22 cellular contexts compared by ENCODE assay signal in the genomic region with DNA sequence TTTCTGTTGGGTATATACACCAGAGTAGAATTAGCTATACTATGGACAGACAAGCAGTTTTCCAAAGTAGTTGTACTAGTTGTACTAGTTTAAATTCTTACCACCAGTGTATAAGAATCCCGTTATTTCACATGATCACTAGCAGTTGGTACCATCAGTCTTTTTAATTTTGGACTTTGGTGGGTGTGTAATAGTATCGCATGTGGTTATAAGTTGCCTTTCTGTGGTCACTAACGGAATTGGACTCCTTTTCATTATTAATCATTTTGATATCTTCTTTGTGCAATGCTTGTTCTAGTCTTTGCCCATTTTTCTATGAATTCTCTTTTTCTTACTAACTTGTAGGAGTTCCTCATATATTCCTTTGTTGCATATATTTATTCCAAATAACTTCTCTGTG.
"Had no signal": no experiment of that assay in that cellular context is flagged by ENCODE, and none has a peak within 500 bp of the region (broad histone marks: within the 10 kb centered on the region; RNA-seq: fewer than 3 reads in every experiment).

No MANE protein-coding gene starts in this region.

- H3K9me3 Mint-ChIP-seq: endodermal cell had no signal

- H3K27ac ChIP-seq: left lung, neutrophil, parathyroid adenoma, sigmoid colon, tibial nerve, vagina had no signal

- H3K9me3 ChIP-seq: left lung, neutrophil, sigmoid colon, SK-N-SH, tibial nerve, vagina had no signal

- H3K27me3 Mint-ChIP-seq: activated CD4-positive, alpha-beta memory T cell treated with anti-CD3 and anti-CD28 coated beads, Interleukin-2, amount 10 ng/mL, durations not matched to agents 7 days and 5 days; naive thymus-derived CD4-positive, alpha-beta T cell had no signal

- ATAC-seq: left lung; naive thymus-derived CD4-positive, alpha-beta T cell had no signal

- FAIRE-seq: astrocyte, bronchial epithelial cell, kidney had no signal

- H3K4me1 ChIP-seq: left lung, parathyroid adenoma, sigmoid colon, tibial nerve, vagina had no signal

- H3K4me3 ChIP-seq: left lung, sigmoid colon, tibial nerve, vagina had no signal

- H3K4me1 Mint-ChIP-seq: endodermal cell had no signal

- H3K27me3 ChIP-seq: left lung, neutrophil, sigmoid colon, tibial nerve, vagina had no signal

- H3K27ac Mint-ChIP-seq: activated CD4-positive, alpha-beta memory T cell treated with anti-CD3 and anti-CD28 coated beads, Interleukin-2, amount 10 ng/mL, durations not matched to agents 7 days and 5 days; endodermal cell had no signal

- H3K4me2 ChIP-seq: SK-N-SH had no signal

- DNase-seq: activated CD4-positive, alpha-beta memory T cell treated with anti-CD3 and anti-CD28 coated beads, Interleukin-2, amount 10 ng/mL, durations not matched to agents 7 days and 5 days; activated CD4-positive, CD25-positive, alpha-beta regulatory T cell treated with anti-CD3 and anti-CD28 coated beads, Interleukin-2, amount 50 U/mL, for 72 hours; activated gamma-delta T cell treated with Interleukin-2 at 50 U/mL for 16 hours; dermis blood vessel endothelial cell; endodermal cell; erythroblast; hippocampal formation; kidney; left lung; mammary epithelial cell; naive thymus-derived CD4-positive, alpha-beta T cell; sigmoid colon; SK-N-SH; stimulated activated CD4-positive, alpha-beta T cell treated with anti-CD3 and anti-CD28 coated beads, Interleukin-1b, Interleukin-23, amount 100 ng/mL, for 48 hours; substantia nigra; T1000 had no signal

- H3K4me3 Mint-ChIP-seq: activated CD4-positive, alpha-beta memory T cell treated with anti-CD3 and anti-CD28 coated beads, Interleukin-2, amount 10 ng/mL, durations not matched to agents 7 days and 5 days; endodermal cell had no signal
